ENCODE assay signal across 13 cellular contexts in genomic region chr12:110330544-110330943, GRCh38. TPM values are rescaled to one million over a fixed set of nuclear protein-coding genes. Genes with fewer than 3 reads are reported as not detected.
DNase-seq lines count a peak whose midpoint lies in the region; ATAC-seq, FAIRE-seq and TF ChIP-seq lines count a peak whose summit lies in the region.
"Had no signal": no experiment of that assay in that cellular context is flagged by ENCODE, and none has a peak within 500 bp of the region (broad histone marks: within the 10 kb centered on the region; RNA-seq: fewer than 3 reads in every experiment).

No MANE protein-coding gene starts in this region.

- FAIRE-seq in A549 (lab: Jason Lieb, UNC) = no peak
- no peak for FAIRE-seq in RCC 7860 (lab: Jason Lieb, UNC)

- H3K4me3 ChIP-seq in A549 = no peak overlapping the region
- no peak overlapping the region for H3K4me3 ChIP-seq in HEK293 (ENCODE audit: low read depth, low read length)
- no peak overlapping the region for H3K4me3 ChIP-seq in fibroblast of the aortic adventitia (ENCODE audit: low read depth, low read length)
- H3K4me3 ChIP-seq: thyroid gland had no signal

- peaks cover 77% of the 10 kb centered on the region for H3K36me3 Mint-ChIP-seq in WTC11

- H3K27ac Mint-ChIP-seq in WTC11 = peak overlapping the region; percentile 88

- CTCF ChIA-PET in A549 (lab: Yijun Ruan, JAX) (interaction anchor here (0.6 to 2.7 kb wide), 7 partner anchors 10 to 1350 kb away, joined by 3 to 6 read pairs (median 3); no protein-coding TSS in a partner anchor), HEK293 (lab: Yijun Ruan, JAX) (interaction anchor here (0.6 to 1.5 kb wide), 4 partner anchors 29 to 272 kb away, joined by 3 to 5 read pairs (median 4); no protein-coding TSS in a partner anchor), WTC11 (lab: Charles Lee) (interaction anchor here (1.6 kb wide), 1 partner anchor 101 kb away, joined by 4 read pairs; no protein-coding TSS in a partner anchor)

- no peak for DNase-seq in A549 (ENCODE audit: low read depth in 1 of 2, low spot score in 1 of 2)
- no peak for DNase-seq in WTC11 (ENCODE audit: low spot score)
- DNase-seq in fibroblast of the aortic adventitia (ENCODE audit: low read depth) = peak; percentile 50
- DNase-seq in RCC 7860 (ENCODE audit: low spot score) = no peak
- DNase-seq in activated gamma-delta T cell treated with Interleukin-2 at 50 U/mL for 16 hours = no peak
- DNase-seq: CD8-positive, alpha-beta memory T cell; NCI-H1105 treated with DMSO at 0.1 percent for 48 hours; thyroid gland had no signal

- no peak for TF ChIP-seq POLR2A in A549 (IDR thresholded peaks at IDR 0.05; ENCODE audit: low read length)

- no peak overlapping the region for H3K4me3 Mint-ChIP-seq in WTC11
- H3K4me3 Mint-ChIP-seq: CD8-positive, alpha-beta memory T cell; central memory CD8-positive, alpha-beta T cell; neural crest cell had no signal

- peaks cover 46% of the 10 kb centered on the region for H3K4me1 ChIP-seq in A549
- H3K4me1 ChIP-seq in HEK293 (ENCODE audit: control insufficient read depth, insufficient read depth, low read length) = no peaks in the 10 kb centered on the region; the same call in 1 of the 2 replicates

- H3K36me3 ChIP-seq in HEK293 (ENCODE audit: control insufficient read depth in 2 of 2, insufficient read depth in 1 of 2, low read length in 2 of 2) = peaks cover 68 to 92% of the 10 kb centered on the region in 2 experiments

- TF ChIP-seq CTCF in A549 (IDR thresholded peaks at IDR 0.05) (no peak), HEK293 (tag by site-specific recombination; IDR thresholded peaks at IDR 0.05) (no peak), WTC11 (IDR thresholded peaks at IDR 0.05) (no peak), fibroblast of the aortic adventitia (IDR thresholded peaks at IDR 0.05; ENCODE audit: insufficient read depth, low read length) (no peak)

- H3K4me1 Mint-ChIP-seq in WTC11 = peaks cover 10% of the 10 kb centered on the region
- H3K4me1 Mint-ChIP-seq: neural crest cell had no signal

- H3K27me3 Mint-ChIP-seq in WTC11 (ENCODE audit: low read depth) = no peaks in the 10 kb centered on the region
- H3K27me3 Mint-ChIP-seq: CD8-positive, alpha-beta memory T cell; central memory CD8-positive, alpha-beta T cell had no signal

- H3K27ac ChIP-seq in A549 = peak overlapping the region in 1 of 2 experiments; percentile 40; a peak in 1 of 6 replicates
- no peak overlapping the region for H3K27ac ChIP-seq in HEK293 (ENCODE audit: extremely low read depth, low read depth, low read length)

- H3K9me3 ChIP-seq in A549 (no peaks in the 10 kb centered on the region), HEK293 (ENCODE audit: control insufficient read depth, insufficient read depth, low read depth, low read length) (no peaks in the 10 kb centered on the region)
- H3K9me3 ChIP-seq: thyroid gland had no signal

- H3K4me2 ChIP-seq in A549 = peak overlapping the region; percentile 41

- POLR2A ChIA-PET in A549 (lab: Yijun Ruan, JAX) = interaction anchor here (0.8 kb wide), 1 partner anchor 10 kb away, joined by 4 read pairs; no protein-coding TSS in a partner anchor
- POLR2A ChIA-PET in HEK293 (lab: Yijun Ruan, JAX) = no interaction called here
- POLR2A ChIA-PET in WTC11 (lab: Charles Lee) = interaction anchor here (0.6 to 0.9 kb wide), 2 partner anchors 49 to 101 kb away, joined by 3 to 4 read pairs; partner anchors contain the start of gene ATP2A2

- no peaks in the 10 kb centered on the region for H3K9me3 Mint-ChIP-seq in WTC11
- H3K9me3 Mint-ChIP-seq: CD8-positive, alpha-beta memory T cell; central memory CD8-positive, alpha-beta T cell; neural crest cell had no signal

- TF ChIP-seq EP300 in A549 (IDR thresholded peaks at IDR 0.05) = no peak

- no peak for ATAC-seq in A549
- ATAC-seq in WTC11 = no peak
- no peak for ATAC-seq in GM18868 (IDR thresholded peaks at IDR 0.05; ENCODE audit: unreplicated experiment)
- ATAC-seq in GM19328 (IDR thresholded peaks at IDR 0.05; ENCODE audit: unreplicated experiment) = no peak

- no peak for TF ChIP-seq RAD21 in A549 (conservative IDR thresholded peaks at IDR 0.05 in 1 of 2, IDR thresholded peaks at IDR 0.05 in 1 of 2)

TF ChIP-seq in A549, 52 proteins besides CTCF, POLR2A, EP300 and RAD21:
- TF ChIP-seq EHF (CRISPR knock-in tag; IDR thresholded peaks at IDR 0.05) = no peak
- no peak for TF ChIP-seq HOXB5 (CRISPR knock-in tag; IDR thresholded peaks at IDR 0.05)
- no peak for TF ChIP-seq ELK1 (IDR thresholded peaks at IDR 0.05; ENCODE audit: low read depth, low read length)
- TF ChIP-seq NR3C1 (IDR thresholded peaks at IDR 0.05) = no peak
- TF ChIP-seq CEBPB (IDR thresholded peaks at IDR 0.05) = peak; percentile 66 to 85; a peak in 3 of 4 replicates
TF ChIP-seq in A549: peak in this region for 1.

TF ChIP-seq in HEK293, 187 proteins besides CTCF, POLR2A, EP300 and RAD21 (continues in another document):
- TF ChIP-seq ZBTB8A (tag by site-specific recombination; IDR thresholded peaks at IDR 0.05) (no peak), ZNF416 (tag by site-specific recombination; IDR thresholded peaks at IDR 0.05) (no peak), ZNF792 (tag by site-specific recombination; IDR thresholded peaks at IDR 0.05) (no peak), ZBTB44 (tag by site-specific recombination; IDR thresholded peaks at IDR 0.05) (0 out of 2 replicates have a peak, but pooled peaks have one; percentile 26), IKZF3 (tag by site-specific recombination; IDR thresholded peaks at IDR 0.05) (peak; percentile 64; the same call in 1 of the 2 replicates), GLIS1 (tag by site-specific recombination; IDR thresholded peaks at IDR 0.05) (no peak), ZNF623 (tag by site-specific recombination; IDR thresholded peaks at IDR 0.05) (no peak)

TF ChIP-seq in WTC11, 78 proteins besides CTCF, POLR2A, EP300 and RAD21:
- TF ChIP-seq CBFB (CRISPR knock-in tag; IDR thresholded peaks at IDR 0.05; ENCODE audit: low read depth) = no peak
- no peak for TF ChIP-seq USF1 (CRISPR knock-in tag; IDR thresholded peaks at IDR 0.05)
- TF ChIP-seq ZNF425 (CRISPR knock-in tag; conservative IDR thresholded peaks at IDR 0.05) = no peak
- no peak for TF ChIP-seq NR3C1 (CRISPR knock-in tag; conservative IDR thresholded peaks at IDR 0.05; ENCODE audit: low read depth)
- TF ChIP-seq ZNF396 (CRISPR knock-in tag; IDR thresholded peaks at IDR 0.05; ENCODE audit: borderline replicate concordance) = no peak
- TF ChIP-seq FOXP1 (CRISPR knock-in tag; IDR thresholded peaks at IDR 0.05; ENCODE audit: borderline replicate concordance) = no peak
- TF ChIP-seq GRHL2 (CRISPR knock-in tag; IDR thresholded peaks at IDR 0.05; ENCODE audit: insufficient replicate concordance, severe bottlenecking) = no peak
- TF ChIP-seq GTF2I (CRISPR knock-in tag; conservative IDR thresholded peaks at IDR 0.05) = no peak
- TF ChIP-seq IRF2 (CRISPR knock-in tag; IDR thresholded peaks at IDR 0.05; ENCODE audit: borderline replicate concordance, low read depth) = no peak

RNA-seq across cellular contexts. Expression of gene ATP2A2, which starts 49.5 kb away (rescaled TPM):
- 415 and 431 TPM in 2 replicates for polyA plus RNA-seq in A549 (2011; rRNA removed)
- polyA plus RNA-seq in A549 (2012; cell fraction: cytosol; rRNA removed) = 264 and 317 TPM in 2 replicates
- 658 and 717 TPM in 2 replicates for polyA plus RNA-seq in A549 (2012; cell fraction: nucleus; rRNA removed)
- 328 to 356 TPM (median 342 TPM) in 3 replicates for polyA plus RNA-seq in A549 (2017; fragmentation: RNase III; extraction: RNeasy Plus Mini Kit Qiagen cat#74134 plus additional on column Dnase treatment)
- 375 and 407 TPM in 2 replicates for polyA minus RNA-seq in A549 (2011; rRNA and poly(A)+ RNA removed)
- total RNA-seq in WTC11 (2021) = 216 to 239 TPM (median 216 TPM) in 3 replicates
- 99.7 and 139 TPM in 2 replicates for total RNA-seq in fibroblast of the aortic adventitia (ENCODE audit: low replicate concordance)
